ENCODE assay signal across 10 cellular contexts in the genomic region with DNA sequence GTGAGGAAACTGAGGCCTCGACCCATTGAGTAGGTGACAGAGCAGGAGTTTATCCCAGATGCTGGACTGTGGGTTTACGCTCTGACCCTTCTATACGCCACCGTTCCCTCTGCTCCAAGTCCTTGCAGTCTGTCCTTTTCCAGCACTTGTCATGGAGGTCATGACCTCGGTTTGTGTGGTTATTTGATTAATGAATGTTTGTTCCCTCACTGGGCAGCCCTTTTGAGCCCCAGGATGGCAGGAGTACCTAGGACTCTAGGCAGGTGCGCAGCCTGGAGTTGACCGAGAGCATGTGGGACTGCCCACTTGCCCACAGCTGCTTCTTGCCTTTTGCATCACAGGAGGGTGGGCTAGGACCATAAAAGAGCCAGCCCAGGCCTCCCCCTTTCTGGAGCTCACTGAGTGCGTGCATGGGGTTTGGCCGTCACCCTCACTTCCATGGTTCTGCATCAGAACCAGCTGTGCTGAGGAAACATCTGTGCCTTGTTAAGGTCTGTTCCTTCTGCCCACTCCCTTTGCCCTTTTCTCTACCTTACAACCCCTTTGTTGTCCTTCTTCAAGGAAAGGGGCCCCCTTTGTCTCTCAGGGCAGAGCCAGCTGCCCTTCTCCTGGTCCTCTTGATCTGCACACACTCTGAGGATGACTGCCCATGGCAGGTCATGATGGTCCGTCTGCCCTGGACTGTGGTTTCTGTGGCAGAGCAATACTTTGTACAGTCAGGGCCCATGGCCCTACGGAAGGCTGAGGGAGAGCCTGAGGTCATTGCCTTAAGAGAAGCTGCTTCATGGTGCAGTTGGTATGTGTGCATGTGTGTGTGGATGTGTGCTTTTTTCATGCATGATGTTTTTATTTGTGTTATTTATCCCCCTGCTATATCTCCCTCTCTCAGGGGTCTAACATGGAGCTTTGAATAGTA. TPM values are rescaled to one million over a fixed set of nuclear protein-coding genes. Genes with fewer than 3 reads are reported as not detected.
A peak's percentile ranks its signal among the peaks of the same experiment; 100 is the strongest.
DNase-seq lines count a peak whose midpoint lies in the region; ATAC-seq and TF ChIP-seq lines count a peak whose summit lies in the region.
"Had no signal": no experiment of that assay in that cellular context is flagged by ENCODE, and none has a peak within 500 bp of the region (broad histone marks: within the 10 kb centered on the region; RNA-seq: fewer than 3 reads in every experiment).

No MANE protein-coding gene starts in this region.

- peaks cover 25% of the 10 kb centered on the region for H3K36me3 Mint-ChIP-seq in activated CD8-positive, alpha-beta T cell treated with anti-CD3 and anti-CD28 coated beads, Interleukin-2, amount 10 ng/mL, durations not matched to agents 7 days and 5 days (ENCODE audit: low read depth)
- peaks cover 15 to 34% (median 21%) of the 10 kb centered on the region in 5 donors for H3K36me3 Mint-ChIP-seq in naive thymus-derived CD4-positive, alpha-beta T cell

- peak; percentile 37 for DNase-seq in AG20443 (ENCODE audit: low spot score)
- DNase-seq in activated CD8-positive, alpha-beta T cell treated with anti-CD3 and anti-CD28 coated beads, Interleukin-2, amount 10 ng/mL, durations not matched to agents 7 days and 5 days, result no peak
- DNase-seq in naive thymus-derived CD4-positive, alpha-beta T cell, result no peak
- no peak for DNase-seq in SJCRH30
- no peak for DNase-seq in HuH-7.5 (ENCODE audit: low spot score)
- no peak for DNase-seq in HEK293T (ENCODE audit: extremely low spot score)
- DNase-seq: activated CD8-positive, alpha-beta memory T cell treated with anti-CD3 and anti-CD28 coated beads, Interleukin-2, amount 50 U/mL, for 4 hours; glutamatergic neuron had no signal

- POLR2A ChIA-PET in activated CD8-positive, alpha-beta T cell treated with anti-CD3 and anti-CD28 coated beads, Interleukin-2, amount 10 ng/mL, durations not matched to agents 7 days and 5 days (lab: Charles Lee), result interaction anchor here (1.0 to 1.5 kb wide), 2 partner anchors 13 to 14 kb away, joined by 3 read pairs; no protein-coding TSS in a partner anchor
- POLR2A ChIA-PET in naive thymus-derived CD4-positive, alpha-beta T cell (lab: Charles Lee), result no interaction called here
- POLR2A ChIA-PET in HEK293T (lab: Yijun Ruan, JAX), result no interaction called here

- CTCF ChIA-PET in activated CD8-positive, alpha-beta T cell treated with anti-CD3 and anti-CD28 coated beads, Interleukin-2, amount 10 ng/mL, durations not matched to agents 7 days and 5 days (lab: Charles Lee), result interaction anchor here (1.1 to 2.7 kb wide), 3 partner anchors 19 to 106 kb away, joined by 3 to 13 read pairs (median 5); no protein-coding TSS in a partner anchor
- CTCF ChIA-PET in naive thymus-derived CD4-positive, alpha-beta T cell (lab: Charles Lee), result interaction anchor here (1.0 kb wide), 1 partner anchor 22 kb away, joined by 3 read pairs; no protein-coding TSS in a partner anchor
- CTCF ChIA-PET in HEK293T (lab: Yijun Ruan, JAX), result no interaction called here

- peak; percentile 7 for ATAC-seq in GM21576 (IDR thresholded peaks at IDR 0.05; ENCODE audit: unreplicated experiment)
- no peak for ATAC-seq in activated CD8-positive, alpha-beta T cell treated with anti-CD3 and anti-CD28 coated beads, Interleukin-2, amount 10 ng/mL, durations not matched to agents 7 days and 5 days
- peak; percentile 10 for ATAC-seq in naive thymus-derived CD4-positive, alpha-beta T cell
- ATAC-seq in GM21723 (IDR thresholded peaks at IDR 0.05; ENCODE audit: unreplicated experiment), result no peak

- no peak overlapping the region for H3K27ac ChIP-seq in naive thymus-derived CD4-positive, alpha-beta T cell (ENCODE audit: low read depth, low read length)
- no peak overlapping the region for H3K27ac ChIP-seq in SJCRH30

- no peak overlapping the region for H3K4me3 Mint-ChIP-seq in activated CD8-positive, alpha-beta T cell treated with anti-CD3 and anti-CD28 coated beads, Interleukin-2, amount 10 ng/mL, durations not matched to agents 7 days and 5 days
- peak overlapping the region in 6 of 10 donors; percentile 1 to 49 (median 14) for H3K4me3 Mint-ChIP-seq in naive thymus-derived CD4-positive, alpha-beta T cell

- peaks cover 0 to 18% (median 0%) of the 10 kb centered on the region in 3 experiments for H3K36me3 ChIP-seq in naive thymus-derived CD4-positive, alpha-beta T cell (ENCODE audit: control insufficient read depth in 2 of 3, insufficient read depth in 3 of 3, low read length in 3 of 3)
- no peaks in the 10 kb centered on the region for H3K36me3 ChIP-seq in SJCRH30

- peak overlapping the region; percentile 5 for H3K27ac Mint-ChIP-seq in activated CD8-positive, alpha-beta T cell treated with anti-CD3 and anti-CD28 coated beads, Interleukin-2, amount 10 ng/mL, durations not matched to agents 7 days and 5 days
- H3K27ac Mint-ChIP-seq in naive thymus-derived CD4-positive, alpha-beta T cell, result peak overlapping the region in 4 of 9 donors; percentile 4 to 56 (median 30)

- H3K27me3 ChIP-seq in naive thymus-derived CD4-positive, alpha-beta T cell (ENCODE audit: control insufficient read depth in 2 of 2, insufficient read depth in 2 of 2, low read length in 2 of 2), result no peaks in the 10 kb centered on the region
- H3K27me3 ChIP-seq in SJCRH30, result no peaks in the 10 kb centered on the region

- no peaks in the 10 kb centered on the region for H3K27me3 Mint-ChIP-seq in activated CD8-positive, alpha-beta T cell treated with anti-CD3 and anti-CD28 coated beads, Interleukin-2, amount 10 ng/mL, durations not matched to agents 7 days and 5 days (ENCODE audit: low read depth)
- no peaks in the 10 kb centered on the region for H3K27me3 Mint-ChIP-seq in naive thymus-derived CD4-positive, alpha-beta T cell

- peaks cover 20 to 21% of the 10 kb centered on the region in 2 donors for H3K4me1 ChIP-seq in naive thymus-derived CD4-positive, alpha-beta T cell (ENCODE audit: control insufficient read depth in 2 of 2, insufficient read depth in 2 of 2, low read length in 2 of 2)
- H3K4me1 ChIP-seq in SJCRH30, result no peaks in the 10 kb centered on the region

- H3K9me3 ChIP-seq in naive thymus-derived CD4-positive, alpha-beta T cell (ENCODE audit: control insufficient read depth in 2 of 3, low read length in 3 of 3), result no peaks in the 10 kb centered on the region
- no peaks in the 10 kb centered on the region for H3K9me3 ChIP-seq in SJCRH30 (replicated peaks)

- H3K4me3 ChIP-seq in naive thymus-derived CD4-positive, alpha-beta T cell (ENCODE audit: low read length), result no peak overlapping the region
- H3K4me3 ChIP-seq in SJCRH30, result no peak overlapping the region

- H3K9me3 Mint-ChIP-seq in activated CD8-positive, alpha-beta T cell treated with anti-CD3 and anti-CD28 coated beads, Interleukin-2, amount 10 ng/mL, durations not matched to agents 7 days and 5 days (ENCODE audit: insufficient read depth), result no peaks in the 10 kb centered on the region
- no peaks in the 10 kb centered on the region for H3K9me3 Mint-ChIP-seq in naive thymus-derived CD4-positive, alpha-beta T cell

- intact Hi-C loops in naive thymus-derived CD4-positive, alpha-beta T cell (cut with micrococcal nuclease), result loop anchor here in 1 of 2 donors (5.0 kb wide), 1 partner anchor 38 kb away; the partner anchor contains the start of gene BMAL1

- peaks cover 63% of the 10 kb centered on the region for H3K4me1 Mint-ChIP-seq in activated CD8-positive, alpha-beta T cell treated with anti-CD3 and anti-CD28 coated beads, Interleukin-2, amount 10 ng/mL, durations not matched to agents 7 days and 5 days (ENCODE audit: low read depth)
- peaks cover 34 to 94% (median 89%) of the 10 kb centered on the region in 7 donors for H3K4me1 Mint-ChIP-seq in naive thymus-derived CD4-positive, alpha-beta T cell

TF ChIP-seq in HEK293T, 16 proteins besides CTCF, POLR2A, EP300 and RAD21:
- no peak for TF ChIP-seq SUZ12 (IDR thresholded peaks at IDR 0.05)
- TF ChIP-seq ARNT (IDR thresholded peaks at IDR 0.05), result no peak
- no peak for TF ChIP-seq FOXA1 (IDR thresholded peaks at IDR 0.05)
- TF ChIP-seq PKNOX1 (IDR thresholded peaks at IDR 0.05), result no peak
- no peak for TF ChIP-seq ELF4 (IDR thresholded peaks at IDR 0.05)
- TF ChIP-seq BHLHE40 (IDR thresholded peaks at IDR 0.05; ENCODE audit: borderline replicate concordance), result no peak
- no peak for TF ChIP-seq L3MBTL2 (conservative IDR thresholded peaks at IDR 0.05)
- no peak for TF ChIP-seq LEF1 (IDR thresholded peaks at IDR 0.05; ENCODE audit: borderline replicate concordance)
- no peak for TF ChIP-seq SP1 (IDR thresholded peaks at IDR 0.05)
- no peak for TF ChIP-seq FOXM1 (IDR thresholded peaks at IDR 0.05; ENCODE audit: borderline replicate concordance)
- no peak for TF ChIP-seq HDGF (IDR thresholded peaks at IDR 0.05; ENCODE audit: borderline replicate concordance)
- no peak for TF ChIP-seq FOXK2 (IDR thresholded peaks at IDR 0.05)
- TF ChIP-seq ZNF384 (IDR thresholded peaks at IDR 0.05), result no peak
- TF ChIP-seq NFRKB (IDR thresholded peaks at IDR 0.05), result no peak
- TF ChIP-seq TARDBP (IDR thresholded peaks at IDR 0.05), result no peak

RNA-seq across cellular contexts. Expression of gene BMAL1, which starts 38.2 kb away (rescaled TPM):
- 10 to 100 TPM; 41.1 to 53.5 TPM for total RNA-seq in activated CD8-positive, alpha-beta T cell treated with anti-CD3 and anti-CD28 coated beads, Interleukin-2, amount 10 ng/mL, durations not matched to agents 7 days and 5 days
- 10 to 100 TPM; 36.1 to 88.3 (median 68.4) TPM for total RNA-seq in naive thymus-derived CD4-positive, alpha-beta T cell
- polyA plus RNA-seq in naive thymus-derived CD4-positive, alpha-beta T cell, result 10 to 100 TPM; 12.8 to 16.3 TPM
- 10.0 and 15.3 TPM in 2 replicates for total RNA-seq in SJCRH30 (2014; rRNA removed; shearing (Covaris generic))

Comparison
In these comparisons a context has a peak if more than half of its experiments do, and no peak if none do; other contexts are left out.
1. ATAC-seq: peak in GM21576 (single experiment) and naive thymus-derived CD4-positive, alpha-beta T cell (single experiment); none in activated CD8-positive, alpha-beta T cell treated with anti-CD3 and anti-CD28 coated beads, Interleukin-2, amount 10 ng/mL, durations not matched to agents 7 days and 5 days (single experiment) and GM21723 (single experiment).